Comparison of ENCODE assay signal across 1 cellular context in genomic region chr22:30562391-30562790, GRCh38.
TF ChIP-seq lines count a peak whose summit lies in the region.

No MANE protein-coding gene starts in this region.

TF ChIP-seq in HCT116, 20 proteins besides CTCF, POLR2A, EP300 and RAD21 (continued from another document):
- TF ChIP-seq REST (IDR thresholded peaks at IDR 0.05; ENCODE audit: low read depth) = no peak
- TF ChIP-seq POLR2AphosphoS5 (IDR thresholded peaks at IDR 0.05; ENCODE audit: low read depth, low read length) = no peak
- peak; percentile 55; the same call in 1 of the 2 replicates for TF ChIP-seq FOSL1 (IDR thresholded peaks at IDR 0.05; ENCODE audit: low read depth)
- no peak for TF ChIP-seq EGR1 (IDR thresholded peaks at IDR 0.05; ENCODE audit: low read depth)
